Comparison of ENCODE assay signal across 1 cellular context in genomic region chr17:8647202-8647601, GRCh38.
TF ChIP-seq lines count a peak whose summit lies in the region.

No MANE protein-coding gene starts in this region.

TF ChIP-seq in HepG2, 621 proteins besides CTCF, POLR2A, EP300 and RAD21 (continued from another document):
- no peak for TF ChIP-seq HCFC1 (IDR thresholded peaks at IDR 0.05; ENCODE audit: low read depth, low read length)
- TF ChIP-seq ZHX2 (IDR thresholded peaks at IDR 0.05; ENCODE audit: low read depth): no peak
- no peak for TF ChIP-seq ZHX2 (CRISPR knock-in tag; IDR thresholded peaks at IDR 0.05; ENCODE audit: borderline replicate concordance)
- TF ChIP-seq, protein P1, sequence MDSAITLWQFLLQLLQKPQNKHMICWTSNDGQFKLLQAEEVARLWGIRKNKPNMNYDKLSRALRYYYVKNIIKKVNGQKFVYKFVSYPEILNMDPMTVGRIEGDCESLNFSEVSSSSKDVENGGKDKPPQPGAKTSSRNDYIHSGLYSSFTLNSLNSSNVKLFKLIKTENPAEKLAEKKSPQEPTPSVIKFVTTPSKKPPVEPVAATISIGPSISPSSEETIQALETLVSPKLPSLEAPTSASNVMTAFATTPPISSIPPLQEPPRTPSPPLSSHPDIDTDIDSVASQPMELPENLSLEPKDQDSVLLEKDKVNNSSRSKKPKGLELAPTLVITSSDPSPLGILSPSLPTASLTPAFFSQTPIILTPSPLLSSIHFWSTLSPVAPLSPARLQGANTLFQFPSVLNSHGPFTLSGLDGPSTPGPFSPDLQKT (CRISPR knock-in tag; IDR thresholded peaks at IDR 0.05; ENCODE audit: borderline replicate concordance): no peak
- no peak for TF ChIP-seq SOX13 (IDR thresholded peaks at IDR 0.05)
- TF ChIP-seq SOX13 (CRISPR knock-in tag; conservative IDR thresholded peaks at IDR 0.05 in 1 of 2, IDR thresholded peaks at IDR 0.05 in 1 of 2): no peak
- TF ChIP-seq ZNF619 (CRISPR knock-in tag; IDR thresholded peaks at IDR 0.05): no peak
- TF ChIP-seq, protein P2, sequence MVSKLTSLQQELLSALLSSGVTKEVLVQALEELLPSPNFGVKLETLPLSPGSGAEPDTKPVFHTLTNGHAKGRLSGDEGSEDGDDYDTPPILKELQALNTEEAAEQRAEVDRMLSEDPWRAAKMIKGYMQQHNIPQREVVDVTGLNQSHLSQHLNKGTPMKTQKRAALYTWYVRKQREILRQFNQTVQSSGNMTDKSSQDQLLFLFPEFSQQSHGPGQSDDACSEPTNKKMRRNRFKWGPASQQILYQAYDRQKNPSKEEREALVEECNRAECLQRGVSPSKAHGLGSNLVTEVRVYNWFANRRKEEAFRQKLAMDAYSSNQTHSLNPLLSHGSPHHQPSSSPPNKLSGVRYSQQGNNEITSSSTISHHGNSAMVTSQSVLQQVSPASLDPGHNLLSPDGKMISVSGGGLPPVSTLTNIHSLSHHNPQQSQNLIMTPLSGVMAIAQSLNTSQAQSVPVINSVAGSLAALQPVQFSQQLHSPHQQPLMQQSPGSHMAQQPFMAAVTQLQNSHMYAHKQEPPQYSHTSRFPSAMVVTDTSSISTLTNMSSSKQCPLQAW (CRISPR knock-in tag; IDR thresholded peaks at IDR 0.05): peak; percentile 42; the same call in 1 of the 2 replicates
- TF ChIP-seq ASH2L (IDR thresholded peaks at IDR 0.05; ENCODE audit: insufficient read length, low read depth, low read length): peak; percentile 18
- no peak for TF ChIP-seq ZSCAN25 (CRISPR knock-in tag; IDR thresholded peaks at IDR 0.05)
- no peak for TF ChIP-seq RARG (CRISPR knock-in tag; IDR thresholded peaks at IDR 0.05; ENCODE audit: low read depth)
- no peak for TF ChIP-seq HNF1A (IDR thresholded peaks at IDR 0.05; ENCODE audit: low read depth)
- TF ChIP-seq HNF1A (CRISPR knock-in tag; IDR thresholded peaks at IDR 0.05; ENCODE audit: borderline replicate concordance): peak; percentile 26; the same call in 1 of the 2 replicates
- no peak for TF ChIP-seq TP53 (CRISPR knock-in tag; conservative IDR thresholded peaks at IDR 0.05)
- TF ChIP-seq ZNF562 (CRISPR knock-in tag; IDR thresholded peaks at IDR 0.05; ENCODE audit: borderline replicate concordance): no peak
- no peak for TF ChIP-seq ISX (CRISPR knock-in tag; conservative IDR thresholded peaks at IDR 0.05)
TF ChIP-seq in HepG2: peak in this region for 3.
